ENCODE assay signal across 26 cellular contexts in genomic region chr1:7229696-7230095, GRCh38.
DNase-seq lines count a peak whose midpoint lies in the region; ATAC-seq, FAIRE-seq and TF ChIP-seq lines count a peak whose summit lies in the region.
"Had no signal": no experiment of that assay in that cellular context is flagged by ENCODE, and none has a peak within 500 bp of the region (broad histone marks: within the 10 kb centered on the region; RNA-seq: fewer than 3 reads in every experiment).

No MANE protein-coding gene starts in this region.

- DNase-seq in A549 (ENCODE audit: low read depth in 1 of 2, low spot score in 1 of 2) (no peak), ELR (ENCODE audit: low read depth) (peak; percentile 62), amniotic epithelial cell (ENCODE audit: low read depth) (peak; percentile 21), fibroblast of the aortic adventitia (ENCODE audit: low read depth) (peak; percentile 15), NOMO-1 (lab: John Stamatoyannopoulos, UW; ENCODE audit: unreplicated experiment in 2 of 2) (no peak), activated gamma-delta T cell treated with Interleukin-2 at 50 U/mL for 16 hours (no peak)
- DNase-seq in activated CD4-positive, alpha-beta T cell treated with anti-CD3 and anti-CD28 coated beads, Interleukin-2, amount 50 U/mL, for 4 hours, result no peak
- DNase-seq: activated CD4-positive, alpha-beta memory T cell treated with anti-CD3 and anti-CD28 coated beads, Interleukin-2, amount 10 ng/mL, durations not matched to agents 7 days and 5 days; CD4-positive, alpha-beta T cell; dermis blood vessel endothelial cell; DMS 273 treated with DMSO at 0.1 percent for 48 hours; GDM1; glutamatergic neuron; NCI-H1048; NCI-H187; NCI-H526; stomach; trophoblast cell had no signal

- 85% methylated on average over 8 of the region's 8 CpGs for WGBS in A549 (ENCODE audit: missing lambda C conversion rate)

- peak overlapping the region; percentile 26 to 81; a peak in 4 of 6 replicates for H3K27ac ChIP-seq in A549
- H3K27ac ChIP-seq: adrenal gland, epithelial cell of prostate, KMS-11, right atrium auricular region, RWPE1, SK-N-MC, stomach had no signal

- H3K4me3 ChIP-seq in A549, result no peak overlapping the region
- H3K4me3 ChIP-seq in fibroblast of the aortic adventitia (ENCODE audit: low read depth, low read length), result no peak overlapping the region
- H3K4me3 ChIP-seq: adrenal gland, right atrium auricular region, SK-N-MC, stomach had no signal

- POLR2A ChIA-PET in A549 (lab: Yijun Ruan, JAX), result no interaction called here

- peaks cover 20% of the 10 kb centered on the region for H3K4me1 ChIP-seq in A549
- H3K4me1 ChIP-seq: adrenal gland, right atrium auricular region had no signal

- no peak for TF ChIP-seq POLR2A in A549 (IDR thresholded peaks at IDR 0.05; ENCODE audit: low read length)

- TF ChIP-seq CTCF in A549 (IDR thresholded peaks at IDR 0.05) (no peak), fibroblast of the aortic adventitia (IDR thresholded peaks at IDR 0.05; ENCODE audit: insufficient read depth, low read length) (no peak)

- ATAC-seq in A549, result no peak
- ATAC-seq in HG03432 (IDR thresholded peaks at IDR 0.05; ENCODE audit: unreplicated experiment), result no peak

- no peak overlapping the region for H3K4me2 ChIP-seq in A549
- H3K4me2 ChIP-seq: KMS-11 had no signal

- FAIRE-seq in A549 (lab: Jason Lieb, UNC), result no peak
- FAIRE-seq: HTR-8/SVneo had no signal

- no peak for TF ChIP-seq RAD21 in A549 (conservative IDR thresholded peaks at IDR 0.05 in 1 of 2, IDR thresholded peaks at IDR 0.05 in 1 of 2)

- CTCF ChIA-PET in A549 (lab: Yijun Ruan, JAX), result interaction anchor here (1.3 to 1.5 kb wide), 2 partner anchors 9 to 49 kb away, joined by 3 read pairs; no protein-coding TSS in a partner anchor

- no peaks in the 10 kb centered on the region for H3K9me3 ChIP-seq in A549
- H3K9me3 ChIP-seq: adrenal gland, right atrium auricular region, stomach had no signal

- TF ChIP-seq EP300 in A549 (IDR thresholded peaks at IDR 0.05), result no peak

TF ChIP-seq in A549, 52 proteins besides CTCF, POLR2A, EP300 and RAD21:
- no peak for TF ChIP-seq PHF8 (IDR thresholded peaks at IDR 0.05; ENCODE audit: borderline replicate concordance, low read depth)
- no peak for TF ChIP-seq HES2 (IDR thresholded peaks at IDR 0.05)
- no peak for TF ChIP-seq GATA3 (IDR thresholded peaks at IDR 0.05; ENCODE audit: borderline replicate concordance)
- no peak for TF ChIP-seq RFX5 (IDR thresholded peaks at IDR 0.05)
- TF ChIP-seq ZFP36 (IDR thresholded peaks at IDR 0.05; ENCODE audit: borderline replicate concordance, partially characterized antibody), result no peak
- TF ChIP-seq EHF (CRISPR knock-in tag; IDR thresholded peaks at IDR 0.05), result no peak

Comparison
In these comparisons a context has a peak if more than half of its experiments do, and no peak if none do; other contexts are left out.
1. DNase-seq: peak in ELR (single experiment), amniotic epithelial cell (single experiment) and fibroblast of the aortic adventitia (single experiment); none in A549 (0 of 2), activated CD4-positive, alpha-beta T cell treated with anti-CD3 and anti-CD28 coated beads, Interleukin-2, amount 50 U/mL, for 4 hours (0 of 2), NOMO-1 (0 of 2) and activated gamma-delta T cell treated with Interleukin-2 at 50 U/mL for 16 hours (single experiment).